8 cellular contexts compared by ENCODE assay signal in the genomic region with DNA sequence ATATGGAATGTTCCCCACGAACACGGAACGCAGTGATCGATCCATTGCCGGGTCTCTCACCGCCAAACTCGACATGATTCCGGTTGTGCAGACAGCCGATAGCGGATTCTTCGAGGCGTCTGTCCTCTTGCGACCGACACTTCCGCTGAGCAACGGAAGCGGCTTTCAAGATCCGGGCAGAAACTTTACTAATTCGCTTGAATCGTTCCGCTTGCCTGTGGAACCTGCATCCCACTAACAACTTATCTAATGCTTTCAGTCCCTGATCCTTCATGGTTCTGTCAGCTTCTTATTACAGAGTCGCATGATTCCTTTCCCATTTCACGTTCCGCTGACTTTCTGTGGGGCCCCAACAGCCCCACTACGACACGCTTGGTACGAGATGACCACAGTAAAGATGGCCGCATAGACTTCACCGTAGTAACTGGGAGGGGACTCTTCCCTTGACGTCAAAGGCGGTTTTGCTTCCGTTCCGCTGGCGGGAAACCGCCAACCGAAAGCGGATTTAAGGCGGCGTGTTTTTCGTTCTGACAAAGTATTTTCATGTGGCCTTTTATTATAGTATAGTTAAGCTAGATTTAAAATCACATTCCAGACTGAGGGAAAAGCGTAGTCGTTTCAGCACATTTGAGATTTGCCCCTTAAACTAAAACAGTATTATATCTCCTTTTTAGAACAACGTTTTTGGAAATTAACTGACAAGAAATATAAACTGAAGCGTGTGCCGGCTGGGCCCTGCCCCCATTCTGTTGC. TPM values are rescaled to one million over a fixed set of nuclear protein-coding genes. Genes with fewer than 3 reads are reported as not detected.
DNase-seq lines count a peak whose midpoint lies in the region; TF ChIP-seq lines count a peak whose summit lies in the region.

A gene with protein sequence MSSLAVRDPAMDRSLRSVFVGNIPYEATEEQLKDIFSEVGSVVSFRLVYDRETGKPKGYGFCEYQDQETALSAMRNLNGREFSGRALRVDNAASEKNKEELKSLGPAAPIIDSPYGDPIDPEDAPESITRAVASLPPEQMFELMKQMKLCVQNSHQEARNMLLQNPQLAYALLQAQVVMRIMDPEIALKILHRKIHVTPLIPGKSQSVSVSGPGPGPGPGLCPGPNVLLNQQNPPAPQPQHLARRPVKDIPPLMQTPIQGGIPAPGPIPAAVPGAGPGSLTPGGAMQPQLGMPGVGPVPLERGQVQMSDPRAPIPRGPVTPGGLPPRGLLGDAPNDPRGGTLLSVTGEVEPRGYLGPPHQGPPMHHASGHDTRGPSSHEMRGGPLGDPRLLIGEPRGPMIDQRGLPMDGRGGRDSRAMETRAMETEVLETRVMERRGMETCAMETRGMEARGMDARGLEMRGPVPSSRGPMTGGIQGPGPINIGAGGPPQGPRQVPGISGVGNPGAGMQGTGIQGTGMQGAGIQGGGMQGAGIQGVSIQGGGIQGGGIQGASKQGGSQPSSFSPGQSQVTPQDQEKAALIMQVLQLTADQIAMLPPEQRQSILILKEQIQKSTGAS (minus strand): TSS at position 121 of the 753 bp plus-strand sequence. CDS start 46 bp downstream, at position 75.

- H2BK15ac ChIP-seq in H9 (ENCODE audit: low read depth, low read length) = no peak within 1 kb of the TSS

- no peaks in the 10 kb centered on the region for H3F3A ChIP-seq in neural cell (ENCODE audit: insufficient read depth, low read length, poor library complexity, severe bottlenecking)

- H3K36me3 Mint-ChIP-seq in H9 (ENCODE audit: insufficient read depth in 1 of 3, low read depth in 3 of 3) = peaks cover 12 to 26% (median 17%) of the 10 kb centered on the region in 3 experiments; a peak in 6 of 7 replicates

- H3K4me1 ChIP-seq in H9 (ENCODE audit: insufficient read depth, low read length) (no peaks in the 10 kb centered on the region), stomach (peaks cover 19 to 50% (median 35%) of the 10 kb centered on the region in 4 donors)

- H2AFZ ChIP-seq in H9 (ENCODE audit: low read length) = peak within 1 kb of the TSS; percentile 72
- peak within 1 kb of the TSS; percentile 76 for H2AFZ ChIP-seq in neural cell (ENCODE audit: low read depth, low read length)

- peak within 1 kb of the TSS; percentile 28 for H3K56ac ChIP-seq in H9 (ENCODE audit: insufficient read length, low read depth, low read length)

- H2BK12ac ChIP-seq in H9 (ENCODE audit: insufficient read length, low read depth, low read length) = no peak within 1 kb of the TSS

- no peaks in the 10 kb centered on the region for H3K27me3 ChIP-seq in H9 (ENCODE audit: insufficient read depth, low read length)
- no peaks in the 10 kb centered on the region for H3K27me3 ChIP-seq in MG63
- H3K27me3 ChIP-seq in neural cell (ENCODE audit: insufficient read depth, low read depth, low read length) = no peaks in the 10 kb centered on the region
- H3K27me3 ChIP-seq in stomach = no peaks in the 10 kb centered on the region

- no CpG with 5 or more reads among the region's 45 CpGs for WGBS in H9 (ENCODE audit: extremely low coverage, insufficient read length, low lambda C conversion rate)
- 0% methylated on average over 45 of the region's 45 CpGs for WGBS in stomach, 5 donors

- H4K20me1 ChIP-seq in H9 (ENCODE audit: control insufficient read depth, insufficient read depth, insufficient read length) = peaks cover 3% of the 10 kb centered on the region
- H4K20me1 ChIP-seq in neural cell (ENCODE audit: insufficient read depth) = no peaks in the 10 kb centered on the region

- H3K4me1 Mint-ChIP-seq in H9 = peaks cover 30 to 36% of the 10 kb centered on the region in 2 experiments

- no peak within 1 kb of the TSS for H2BK20ac ChIP-seq in H9 (ENCODE audit: low read depth, low read length, poor library complexity, severe bottlenecking)

- no peaks in the 10 kb centered on the region for H3K79me1 ChIP-seq in H9 (ENCODE audit: insufficient read depth, low read depth, low read length, poor library complexity, severe bottlenecking)

- no peak within 1 kb of the TSS for H2BK120ac ChIP-seq in H9 (ENCODE audit: low read depth, low read length, poor library complexity, severe bottlenecking)

- H3K4me2 ChIP-seq in H9 (ENCODE audit: insufficient read depth, insufficient read length, low read length) = peak within 1 kb of the TSS; percentile 96
- peak within 1 kb of the TSS; percentile 82 for H3K4me2 ChIP-seq in neural cell (ENCODE audit: low read length)

- no peaks in the 10 kb centered on the region for H3K9me2 ChIP-seq in neural cell (ENCODE audit: insufficient read depth, low read length)

- no peak within 1 kb of the TSS for H2AK5ac ChIP-seq in H9 (ENCODE audit: insufficient read length, low read length)

- H3K4me3 Mint-ChIP-seq in H9 = peak within 1 kb of the TSS; percentile 98 to 99

- H3K27me3 Mint-ChIP-seq in H9 (ENCODE audit: low read depth) = no peaks in the 10 kb centered on the region

- H3K27ac Mint-ChIP-seq in H9 = peak within 1 kb of the TSS; percentile 100

- H2BK5ac ChIP-seq in H9 (ENCODE audit: insufficient read length, low read length) = peak within 1 kb of the TSS; percentile 84

- no peaks in the 10 kb centered on the region for H3K9me3 ChIP-seq in H9 (ENCODE audit: control insufficient read depth, low read depth, low read length)
- H3K9me3 ChIP-seq in MG63 = no peaks in the 10 kb centered on the region
- H3K9me3 ChIP-seq in neural cell (ENCODE audit: low read length) = no peaks in the 10 kb centered on the region
- H3K9me3 ChIP-seq in stomach = no peaks in the 10 kb centered on the region

- H3K27ac ChIP-seq in H9 (ENCODE audit: insufficient read length, low read depth, low read length) (peak within 1 kb of the TSS; percentile 53), neural cell (ENCODE audit: low read length) (peak within 1 kb of the TSS; percentile 92), stomach (peak within 1 kb of the TSS; percentile 70 to 95 (median 93))

- no peak within 1 kb of the TSS; the same call in 1 of the 2 replicates for H3K4ac ChIP-seq in H9 (ENCODE audit: low read depth, low read length)

- H3K18ac ChIP-seq in H9 (ENCODE audit: insufficient read length, low read depth, low read length) = peak within 1 kb of the TSS; percentile 98

- peak within 1 kb of the TSS; percentile 80 for H4K5ac ChIP-seq in H9 (ENCODE audit: insufficient read length, low read depth, low read length)

- TF ChIP-seq EP300 in neural cell (conservative IDR thresholded peaks at IDR 0.05; ENCODE audit: poor library complexity, severe bottlenecking) (peak; percentile 75), stomach (IDR thresholded peaks at IDR 0.05) (peak; percentile 47)

- TF ChIP-seq CTCF in H9 (conservative IDR thresholded peaks at IDR 0.05) = no peak
- TF ChIP-seq CTCF in fibroblast of villous mesenchyme (IDR thresholded peaks at IDR 0.05; ENCODE audit: insufficient read depth, low read depth, low read length) = no peak
- no peak for TF ChIP-seq CTCF in neural cell (IDR thresholded peaks at IDR 0.05; ENCODE audit: poor library complexity, severe bottlenecking)
- TF ChIP-seq CTCF in stomach (IDR thresholded peaks at IDR 0.05) = no peak

- H4K91ac ChIP-seq in H9 (ENCODE audit: insufficient read length, low read depth, low read length) = no peak within 1 kb of the TSS

- H3K9ac ChIP-seq in H9 (ENCODE audit: extremely low read depth, insufficient read length, low read length) (peak within 1 kb of the TSS; percentile 96), neural cell (ENCODE audit: low read length) (peak within 1 kb of the TSS; percentile 85)

- H4K8ac ChIP-seq in H9 (replicated peaks; ENCODE audit: insufficient read length, low read depth, low read length) = peak within 1 kb of the TSS; percentile 24

- no peaks in the 10 kb centered on the region for H3K9me3 Mint-ChIP-seq in H9

- H3K23ac ChIP-seq in H9 (ENCODE audit: insufficient read length, low read depth, low read length) = no peak within 1 kb of the TSS

- peaks cover 12% of the 10 kb centered on the region for H3K36me3 ChIP-seq in MG63
- H3K36me3 ChIP-seq in neural cell (ENCODE audit: insufficient read depth, low read length) = no peaks in the 10 kb centered on the region
- H3K36me3 ChIP-seq in stomach = peaks cover 0 to 8% (median 4%) of the 10 kb centered on the region in 4 donors

- H3K23me2 ChIP-seq in H9 (ENCODE audit: insufficient read length, low read depth, low read length, poor library complexity, severe bottlenecking) = peaks cover 5% of the 10 kb centered on the region

- peak; percentile 65 for TF ChIP-seq RAD21 in neural cell (conservative IDR thresholded peaks at IDR 0.05)

- DNase-seq in ELR (ENCODE audit: low read depth) = peak; percentile 95
- DNase-seq in H9 = peak; percentile 85
- DNase-seq in MG63 = peak; percentile 86
- peak; percentile 60 for DNase-seq in SIG-M5 (lab: John Stamatoyannopoulos, UW)
- peak; percentile 50 for DNase-seq in activated gamma-delta T cell (lab: John Stamatoyannopoulos, UW)
- DNase-seq in fibroblast of villous mesenchyme (ENCODE audit: low read depth) = peak; percentile 97
- DNase-seq in stomach = peak; percentile 88

- H3K4me3 ChIP-seq in MG63 = peak within 1 kb of the TSS; percentile 67
- peak within 1 kb of the TSS; percentile 92 for H3K4me3 ChIP-seq in fibroblast of villous mesenchyme (ENCODE audit: low read depth, low read length)
- peak within 1 kb of the TSS; percentile 70 for H3K4me3 ChIP-seq in neural cell (ENCODE audit: low read length)
- peak within 1 kb of the TSS; percentile 72 to 89 (median 80) for H3K4me3 ChIP-seq in stomach

- H3K79me2 ChIP-seq in H9 (ENCODE audit: insufficient read depth, low read length) (peaks cover 20% of the 10 kb centered on the region; the same call in 1 of the 2 replicates), neural cell (replicated peaks; ENCODE audit: insufficient read depth, low read length) (peaks cover 22% of the 10 kb centered on the region)

- peak within 1 kb of the TSS; percentile 98 for H3K14ac ChIP-seq in H9 (ENCODE audit: insufficient read depth, low read length)

- intact Hi-C loops in stomach (cut with DNase I; ENCODE audit: low total_unique reads) = no loop called here

- no peak within 1 kb of the TSS for H3T11ph ChIP-seq in H9 (ENCODE audit: low read length)

- no peak for TF ChIP-seq POLR2A in stomach (IDR thresholded peaks at IDR 0.05)

TF ChIP-seq in neural cell, 6 proteins besides CTCF, POLR2A, EP300 and RAD21 (continues in another document):
- peak; percentile 82 for TF ChIP-seq TAF1 (IDR thresholded peaks at IDR 0.05; ENCODE audit: low read depth)

RNA-seq across cellular contexts. Expression of the gene that starts here (rescaled TPM):
- 41.3 and 42.1 TPM in 2 replicates for total RNA-seq in H9 (2021)
- total RNA-seq in MG63 (2014; rRNA removed; shearing (Covaris generic); ENCODE audit: low replicate concordance) = 23.5 and 24.6 TPM in 2 replicates
- 14.5 and 22.9 TPM in 2 replicates for total RNA-seq in fibroblast of villous mesenchyme
- 19.7 and 22.0 TPM in 2 replicates for polyA plus RNA-seq in neural cell
- polyA minus RNA-seq in neural cell = 45.0 and 46.0 TPM in 2 replicates
- 10 to 100 TPM in 3 of 5 donors, 1 to 10 TPM in 2; 3.8 to 55.4 (median 14.3) TPM for total RNA-seq in stomach
- 1 to 10 TPM; 6.9 to 8.6 (median 7.1) TPM for polyA plus RNA-seq in stomach

Comparison
In these comparisons a context has a peak if more than half of its experiments do, and no peak if none do; other contexts are left out.
1. Peak in every context shown above with its lines: DNase-seq, H3K4me3 ChIP-seq and H3K27ac ChIP-seq.